In the genomic region with DNA sequence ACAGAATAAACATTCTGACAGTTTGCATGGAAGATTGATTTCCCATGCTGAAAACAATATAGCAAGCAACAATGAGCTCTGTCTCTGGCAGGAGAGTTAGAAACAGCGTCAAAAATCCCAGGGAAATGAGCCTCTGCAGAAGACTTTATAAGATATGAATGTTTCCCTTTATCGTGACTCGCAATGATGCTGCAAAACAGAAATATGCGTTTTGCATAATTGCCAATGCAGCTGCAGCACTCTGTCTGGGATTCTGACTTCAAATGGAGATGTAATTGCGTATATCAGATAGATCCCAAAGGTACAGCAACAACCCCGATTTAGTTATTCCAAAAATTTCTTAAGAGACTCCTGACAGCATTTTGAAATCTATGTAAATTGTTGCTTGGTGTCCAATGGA, we compare ENCODE assay signal across 14 cellular contexts.
DNase-seq lines count a peak whose midpoint lies in the region; ATAC-seq and TF ChIP-seq lines count a peak whose summit lies in the region.
"Had no signal": no experiment of that assay in that cellular context is flagged by ENCODE, and none has a peak within 500 bp of the region (broad histone marks: within the 10 kb centered on the region; RNA-seq: fewer than 3 reads in every experiment).

No MANE protein-coding gene starts in this region.

- H3K4me1 ChIP-seq in IMR-90 (ENCODE audit: control insufficient read depth, insufficient read depth, low read length) = no peaks in the 10 kb centered on the region

- no peak overlapping the region for H3K4me2 ChIP-seq in IMR-90 (ENCODE audit: low read depth, low read length)
- H3K4me2 ChIP-seq: GM23338 had no signal

- no peak overlapping the region for H2BK15ac ChIP-seq in IMR-90 (ENCODE audit: low read depth, low read length)

- H2BK120ac ChIP-seq in IMR-90 (ENCODE audit: low read depth, low read length) = no peak overlapping the region

- H3K9ac ChIP-seq in IMR-90 (ENCODE audit: low read depth, low read length) = no peak overlapping the region

- TF ChIP-seq RAD21 in IMR-90 (IDR thresholded peaks at IDR 0.05; ENCODE audit: low read length) = no peak

- in situ Hi-C loops in IMR-90 (cut with MboI; ENCODE audit: low sequenced_read_pairs) = no loop called here

- H3K4ac ChIP-seq in IMR-90 (ENCODE audit: low read depth, low read length) = no peak overlapping the region

- no peaks in the 10 kb centered on the region for H3K79me1 ChIP-seq in IMR-90 (ENCODE audit: low read depth in 1 of 2, low read length in 2 of 2)

- no peak overlapping the region for H3K27ac ChIP-seq in IMR-90 (ENCODE audit: insufficient read depth, low read length)

- H2AK9ac ChIP-seq in IMR-90 (replicated peaks; ENCODE audit: low read depth, low read length, poor library complexity) = no peak overlapping the region

- ATAC-seq in IMR-90 (ENCODE audit: low read depth) (no peak), HG03460 (IDR thresholded peaks at IDR 0.05; ENCODE audit: unreplicated experiment) (no peak)
- ATAC-seq: GM23338 had no signal

- H3K36me3 ChIP-seq in IMR-90 (ENCODE audit: control insufficient read depth, insufficient read depth, low read length) = no peaks in the 10 kb centered on the region

- POLR2A ChIA-PET in IMR-90 (lab: Charles Lee; ENCODE audit: unreplicated experiment) = no interaction called here

- CTCF ChIA-PET in IMR-90 (lab: Yijun Ruan, JAX) = no interaction called here

- no peak overlapping the region for H4K5ac ChIP-seq in IMR-90 (ENCODE audit: low read depth, low read length)

- H3K56ac ChIP-seq in IMR-90 (ENCODE audit: extremely low read depth, insufficient read depth, low read length) = no peak overlapping the region

- H4K20me1 ChIP-seq in IMR-90 (ENCODE audit: insufficient read depth, low read length) = no peaks in the 10 kb centered on the region

- 73% methylated on average over 2 of the region's 6 CpGs; no CpG with 5 or more reads in 1 of the 2 experiments for WGBS in IMR-90 (ENCODE audit: extremely low coverage in 2 of 2, insufficient read length in 1 of 2), 2 experiments

- H3K23ac ChIP-seq in IMR-90 (ENCODE audit: low read depth, low read length) = no peak overlapping the region

- H2BK20ac ChIP-seq in IMR-90 (ENCODE audit: low read depth, low read length) = no peak overlapping the region

- H2BK5ac ChIP-seq in IMR-90 (ENCODE audit: low read depth, low read length, poor library complexity, severe bottlenecking) = no peak overlapping the region

- no peaks in the 10 kb centered on the region for H3K27me3 ChIP-seq in IMR-90 (ENCODE audit: control insufficient read depth, insufficient read depth, low read length)

- TF ChIP-seq CTCF in IMR-90 (conservative IDR thresholded peaks at IDR 0.05; ENCODE audit: low read depth, low read length) = no peak

- H3K9me3 ChIP-seq in IMR-90 (ENCODE audit: control insufficient read depth, insufficient read depth, low read length) = peaks cover 2% of the 10 kb centered on the region

- BruUV-seq in IMR-90 (replicated peaks; lab: Mats Ljungman, UMichigan) = no TSS peak

- no peak overlapping the region for H4K91ac ChIP-seq in IMR-90 (ENCODE audit: insufficient read depth, low read depth, low read length)

- intact Hi-C loops in IMR-90 (cut with micrococcal nuclease) = no loop called here

- H4K8ac ChIP-seq in IMR-90 (ENCODE audit: low read depth in 2 of 2, low read length in 2 of 2) = no peak overlapping the region

- no peaks in the 10 kb centered on the region for H3K9me1 ChIP-seq in IMR-90 (ENCODE audit: insufficient read depth, low read length)

- no peak overlapping the region for H2AFZ ChIP-seq in IMR-90 (replicated peaks; ENCODE audit: low read length, poor library complexity)
- H2AFZ ChIP-seq: GM23338 had no signal

- TF ChIP-seq POLR2A in IMR-90 (IDR thresholded peaks at IDR 0.05; ENCODE audit: low read depth, low read length) = no peak

- no peak overlapping the region for H2AK5ac ChIP-seq in IMR-90 (ENCODE audit: low read depth, low read length)

- no peak overlapping the region for H3K18ac ChIP-seq in IMR-90 (ENCODE audit: low read depth, low read length)

- no peak overlapping the region for H3K14ac ChIP-seq in IMR-90 (replicated peaks; ENCODE audit: low read depth, low read length)

- H3K4me3 ChIP-seq in IMR-90 (ENCODE audit: insufficient read depth, low read depth, low read length) = no peak overlapping the region
- H3K4me3 ChIP-seq: GM23338 had no signal

- DNase-seq in IMR-90 = peak; percentile 2
- DNase-seq in RKO (ENCODE audit: low spot score) = peak; percentile 9
- DNase-seq in fibroblast of peridontal ligament (ENCODE audit: extremely low read depth) = peak; percentile 13
- DNase-seq in NCI-H2171 treated with DMSO at 0.1 percent for 48 hours (lab: John Stamatoyannopoulos, UW) = no peak
- no peak for DNase-seq in NCI-H187 treated with DMSO at 0.1 percent for 48 hours (lab: John Stamatoyannopoulos, UW)
- DNase-seq in SIG-M5 treated with dmso at 0.1 percent for 504 hours (lab: John Stamatoyannopoulos, UW; ENCODE audit: unreplicated experiment) = no peak
- DNase-seq: C1 segment of cervical spinal cord; Calu3; CD4-positive, alpha-beta T cell; DMS 273 treated with DMSO at 0.1 percent for 48 hours; GDM1; H7 had no signal

- dilution Hi-C loops in IMR-90 (cut with HindIII; ENCODE audit: low sequenced_read_pairs, unreplicated experiment) = no loop called here

TF ChIP-seq in IMR-90, 13 proteins besides CTCF, POLR2A, EP300 and RAD21:
- TF ChIP-seq RFX5 (IDR thresholded peaks at IDR 0.05; ENCODE audit: low read depth, low read length) (no peak), SMC3 (IDR thresholded peaks at IDR 0.05; ENCODE audit: low read depth, low read length) (no peak)

Comparison
In these comparisons a context has a peak if more than half of its experiments do, and no peak if none do; other contexts are left out.
1. DNase-seq: peak in IMR-90 (single experiment), RKO (single experiment) and fibroblast of peridontal ligament (single experiment); none in NCI-H2171 treated with DMSO at 0.1 percent for 48 hours (single experiment), NCI-H187 treated with DMSO at 0.1 percent for 48 hours (single experiment) and SIG-M5 treated with dmso at 0.1 percent for 504 hours (single experiment).